Comparison of ENCODE assay signal across 17 cellular contexts in the genomic region with DNA sequence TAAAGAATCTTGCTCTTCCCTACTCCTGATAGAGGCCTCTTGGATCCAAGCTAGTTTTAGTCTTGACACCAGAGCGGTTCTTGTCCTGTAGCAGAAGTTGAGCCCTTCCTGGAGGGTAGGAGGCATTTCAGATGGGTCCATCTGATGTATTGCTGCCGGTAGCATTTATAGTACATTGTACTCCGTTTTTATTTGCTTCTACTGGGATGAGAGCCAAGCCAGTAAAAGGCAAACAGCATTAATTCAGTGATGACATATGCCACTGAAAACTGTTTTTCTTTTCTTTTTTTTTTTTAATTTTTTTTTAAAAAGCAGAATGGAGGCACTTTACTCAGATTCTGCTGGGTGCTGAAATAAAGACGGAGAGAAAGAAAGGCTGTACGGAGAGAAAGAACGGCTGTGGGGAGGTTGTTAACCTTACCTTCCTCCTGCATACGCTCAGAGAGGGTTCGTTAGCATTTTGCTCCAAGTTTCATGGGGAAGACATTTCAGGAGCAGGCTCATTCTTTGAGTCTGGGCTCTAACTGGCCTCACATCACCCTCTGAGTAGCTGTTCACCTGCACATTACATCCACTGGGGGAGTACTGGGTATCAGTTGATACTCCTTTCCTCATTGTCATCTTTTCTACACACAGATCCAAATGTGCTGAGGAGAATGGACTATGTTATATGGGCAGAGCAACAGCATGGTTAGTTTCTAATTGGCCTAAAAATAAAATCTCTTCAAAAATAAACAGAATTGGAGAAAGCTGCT.
DNase-seq lines count a peak whose midpoint lies in the region.
"Had no signal": no experiment of that assay in that cellular context is flagged by ENCODE, and none has a peak within 500 bp of the region (broad histone marks: within the 10 kb centered on the region; RNA-seq: fewer than 3 reads in every experiment).

No MANE protein-coding gene starts in this region.

- H2BK5ac ChIP-seq in mesendoderm (ENCODE audit: low read length): no peak overlapping the region

- H3K4me3 ChIP-seq in mesendoderm (ENCODE audit: low read length): no peak overlapping the region
- H3K4me3 ChIP-seq: lower lobe of right lung, SK-N-MC, testis had no signal

- H3K23ac ChIP-seq in mesendoderm (ENCODE audit: low read length): no peak overlapping the region

- H3K4me2 ChIP-seq in mesendoderm (ENCODE audit: low read length): no peak overlapping the region

- H3K36me3 ChIP-seq in mesendoderm (ENCODE audit: control insufficient read depth, insufficient read depth, low read length): no peaks in the 10 kb centered on the region
- H3K36me3 ChIP-seq: lower lobe of right lung had no signal

- no peak overlapping the region for H3K9ac ChIP-seq in mesendoderm (ENCODE audit: low read length)

- no peaks in the 10 kb centered on the region for H3K4me1 ChIP-seq in mesendoderm (ENCODE audit: control insufficient read depth, low read depth, low read length)
- H3K4me1 ChIP-seq: lower lobe of right lung, testis had no signal

- no CpG with 5 or more reads among the region's 8 CpGs for WGBS in mesendoderm (ENCODE audit: extremely low coverage, insufficient coverage, low lambda C conversion rate)

- H3K79me2 ChIP-seq in mesendoderm (ENCODE audit: control insufficient read depth, insufficient read depth, low read length): no peaks in the 10 kb centered on the region

- H2BK15ac ChIP-seq in mesendoderm (replicated peaks; ENCODE audit: low read depth): no peak overlapping the region

- H2AK5ac ChIP-seq in mesendoderm (ENCODE audit: low read length): no peak overlapping the region

- no peaks in the 10 kb centered on the region for H3K27me3 ChIP-seq in mesendoderm (ENCODE audit: insufficient read depth, low read length, poor library complexity)
- H3K27me3 ChIP-seq: testis had no signal

- no peak overlapping the region for H2BK120ac ChIP-seq in mesendoderm (ENCODE audit: low read depth, low read length)

- no peak overlapping the region for H3K27ac ChIP-seq in mesendoderm (ENCODE audit: low read depth, low read length)
- H3K27ac ChIP-seq: lower lobe of right lung, SK-N-MC, testis had no signal

- no peak overlapping the region for H3K56ac ChIP-seq in mesendoderm (ENCODE audit: low read length)

- DNase-seq in DMS153 (lab: John Stamatoyannopoulos, UW) (peak; percentile 8), NCI-H1092 (lab: John Stamatoyannopoulos, UW) (peak; percentile 6), astrocyte of the hippocampus (ENCODE audit: low read depth, low spot score) (peak; percentile 44), mesendoderm (peak; percentile 46), cerebellar nuclear complex (lab: John Stamatoyannopoulos, UW) (no peak), kidney glomerular epithelial cell (lab: John Stamatoyannopoulos, UW) (no peak), NCI-H187 treated with DMSO at 0.1 percent for 48 hours (lab: John Stamatoyannopoulos, UW) (no peak)
- DNase-seq in activated CD4-positive, alpha-beta T cell treated with anti-CD3 and anti-CD28 coated beads, Interleukin-2, amount 50 U/mL, for 48 hours: no peak
- DNase-seq: activated T-cell treated with anti-CD3 and anti-CD28 coated beads, Interleukin-2, amount 50 U/mL, for 4 hours; amygdala; effector memory CD8-positive, alpha-beta T cell; head of caudate nucleus; lower lobe of right lung; NCI-H526 treated with DMSO at 0.1 percent for 48 hours; stimulated activated CD4-positive, alpha-beta T cell treated with anti-CD3 and anti-CD28 coated beads, Interleukin-12 subunit alpha, Interleukin-12 subunit beta, amount 100 ng/mL, for 4 hours; testis had no signal

- H4K8ac ChIP-seq in mesendoderm (ENCODE audit: low read depth, low read length): no peak overlapping the region

- no peak overlapping the region for H4K5ac ChIP-seq in mesendoderm (ENCODE audit: low read length)

- no peak overlapping the region for H3K18ac ChIP-seq in mesendoderm (ENCODE audit: low read length)

- no peak overlapping the region for H3K4ac ChIP-seq in mesendoderm (ENCODE audit: low read depth, low read length)

- H3K79me1 ChIP-seq in mesendoderm (ENCODE audit: low read length): peaks cover 2% of the 10 kb centered on the region

Comparison
In these comparisons a context has a peak if more than half of its experiments do, and no peak if none do; other contexts are left out.
1. DNase-seq: peak in DMS153 (single experiment), NCI-H1092 (single experiment), astrocyte of the hippocampus (single experiment) and mesendoderm (single experiment); none in cerebellar nuclear complex (0 of 2), activated CD4-positive, alpha-beta T cell treated with anti-CD3 and anti-CD28 coated beads, Interleukin-2, amount 50 U/mL, for 48 hours (0 of 2), kidney glomerular epithelial cell (single experiment) and NCI-H187 treated with DMSO at 0.1 percent for 48 hours (single experiment).